11 cellular contexts compared by ENCODE assay signal in the genomic region with DNA sequence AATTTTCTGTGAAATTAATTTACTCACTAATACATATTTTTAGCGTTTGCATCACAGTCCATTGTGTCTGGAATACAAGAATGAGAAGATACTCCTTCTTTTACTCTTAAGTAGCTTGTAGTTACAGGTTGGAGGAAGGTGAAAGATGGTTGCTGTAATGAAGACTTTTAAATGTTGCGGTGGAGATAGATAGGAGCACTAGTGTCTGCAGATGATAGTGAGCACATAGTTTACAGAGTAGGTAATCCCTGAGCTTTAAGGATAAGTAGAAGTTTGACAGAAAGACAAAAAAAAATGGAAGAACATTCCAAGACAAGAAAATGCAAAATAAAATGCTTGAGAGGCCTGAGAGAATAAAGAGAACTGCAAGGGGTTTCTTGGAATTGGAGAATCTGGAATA.
"Had no signal": no experiment of that assay in that cellular context is flagged by ENCODE, and none has a peak within 500 bp of the region (broad histone marks: within the 10 kb centered on the region; RNA-seq: fewer than 3 reads in every experiment).

No MANE protein-coding gene starts in this region.

- H3K27ac ChIP-seq: GM23248 had no signal

- H3K4me3 ChIP-seq: GM23248, GM23338, HAP-1 had no signal

- H3K9ac ChIP-seq: GM23248 had no signal

- H2AFZ ChIP-seq: GM23248, GM23338 had no signal

- FAIRE-seq: H1, H54 had no signal

- H3K4me2 ChIP-seq: GM23338 had no signal

- DNase-seq: GM23248, GOT3, H7, H9, HCEC 1CT, HFFc6 had no signal

- H3K36me3 ChIP-seq: HAP-1 had no signal

- H3K9me3 ChIP-seq: HAP-1 had no signal

- ATAC-seq: GM23338, HCT116 had no signal
